In the genomic region with DNA sequence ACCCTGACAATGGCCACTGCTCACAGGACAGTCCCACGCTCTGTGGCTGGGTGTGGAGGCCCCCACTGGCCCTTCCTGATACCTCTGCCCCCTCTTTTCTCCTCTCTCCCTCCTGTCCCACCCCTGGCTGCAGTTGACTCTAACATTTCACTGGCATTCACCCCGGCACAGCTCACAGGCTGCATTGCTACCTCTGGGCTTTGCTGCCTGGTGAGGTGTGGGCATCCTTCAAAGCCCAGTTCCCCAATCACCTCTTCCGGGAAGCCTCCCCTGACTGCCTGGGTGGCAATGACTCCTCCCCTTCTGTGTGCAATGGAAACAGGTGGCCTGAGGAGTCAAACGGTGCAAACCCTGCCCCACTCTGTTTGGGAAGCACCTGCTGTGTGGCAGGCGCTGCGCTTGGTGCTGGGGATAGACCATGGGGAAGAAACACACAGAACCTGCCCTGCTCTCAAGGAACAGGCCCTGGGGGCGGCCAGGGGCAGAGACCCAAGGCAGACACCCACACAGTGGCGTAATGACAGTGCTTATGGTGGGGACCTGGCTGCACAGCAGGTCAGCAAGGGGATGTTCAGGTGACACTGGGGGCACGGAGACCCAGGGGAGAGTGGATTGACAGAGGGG, we compare ENCODE assay signal across 17 cellular contexts. TPM values are rescaled to one million over a fixed set of nuclear protein-coding genes. Genes with fewer than 3 reads are reported as not detected.
DNase-seq lines count a peak whose midpoint lies in the region; ATAC-seq, FAIRE-seq and TF ChIP-seq lines count a peak whose summit lies in the region.
"Had no signal": no experiment of that assay in that cellular context is flagged by ENCODE, and none has a peak within 500 bp of the region (broad histone marks: within the 10 kb centered on the region; RNA-seq: fewer than 3 reads in every experiment).

No MANE protein-coding gene starts in this region.

- TF ChIP-seq CTCF in GM23338 (conservative IDR thresholded peaks at IDR 0.05; ENCODE audit: low read depth in 2 of 2) (no peak), body of pancreas (IDR thresholded peaks at IDR 0.05) (no peak), pancreas (IDR thresholded peaks at IDR 0.05) (no peak)

- no peaks in the 10 kb centered on the region for H3K9me2 ChIP-seq in GM23338 (ENCODE audit: insufficient read depth)

- H3K27ac Mint-ChIP-seq in GM23338: 0 out of 2 replicates have a peak overlapping the region, but pooled peaks have one; percentile 26
- H3K27ac Mint-ChIP-seq: activated T-helper 1 cell treated with anti-CD3 and anti-CD28 coated beads, Interleukin-12 subunit alpha, Interleukin-12 subunit beta, Interleukin-2, Interleukin-4 antibody, amounts not matched to agents 30 ng/mL and 10 ng/mL and 1 ng/mL, durations not matched to agents 14 hours and 24 hours and 36 hours had no signal

- H3K36me3 ChIP-seq in GM23338 (ENCODE audit: insufficient read depth) (no peaks in the 10 kb centered on the region), body of pancreas (replicated peaks in 1 of 2; ENCODE audit: insufficient read depth in 1 of 2, low read depth in 2 of 2) (no peaks in the 10 kb centered on the region), pancreas (no peaks in the 10 kb centered on the region)

- H3K9me3 Mint-ChIP-seq in GM23338: peaks cover 8% of the 10 kb centered on the region
- H3K9me3 Mint-ChIP-seq: activated T-helper 1 cell treated with anti-CD3 and anti-CD28 coated beads, Interleukin-12 subunit alpha, Interleukin-12 subunit beta, Interleukin-2, Interleukin-4 antibody, amounts not matched to agents 30 ng/mL and 10 ng/mL and 1 ng/mL, durations not matched to agents 14 hours and 24 hours and 36 hours had no signal

- H3K4me1 ChIP-seq in GM23338 (ENCODE audit: insufficient read depth) (no peaks in the 10 kb centered on the region; the same call in 1 of the 2 replicates), body of pancreas (peaks cover 79% of the 10 kb centered on the region), pancreas (peaks cover 0 to 2% (median 0%) of the 10 kb centered on the region in 3 donors)

- peak in 1 of 3 donors; percentile 17 for TF ChIP-seq POLR2A in body of pancreas (IDR thresholded peaks at IDR 0.05)
- TF ChIP-seq POLR2A in erythroblast (IDR thresholded peaks at IDR 0.05; ENCODE audit: low read length): no peak

- peaks cover 5% of the 10 kb centered on the region; the same call in 1 of the 3 replicates for H3K36me3 Mint-ChIP-seq in GM23338 (ENCODE audit: low read depth)

- no peak overlapping the region for H3K4me2 ChIP-seq in GM23338
- H3K4me2 ChIP-seq: smooth muscle cell had no signal

- H3K9me3 ChIP-seq in body of pancreas (no peaks in the 10 kb centered on the region), pancreas (no peaks in the 10 kb centered on the region)

- H3K4me1 Mint-ChIP-seq in GM23338: peaks cover 26% of the 10 kb centered on the region

- FAIRE-seq in pancreas (lab: Jason Lieb, UNC): no peak

- DNase-seq in NCI-H1417 (lab: John Stamatoyannopoulos, UW) (peak in 2 of 3 experiments; percentile 12 to 13), NCI-H1417 treated with DMSO at 0.1 percent for 48 hours (lab: John Stamatoyannopoulos, UW) (no peak), GM23338 (ENCODE audit: low spot score) (no peak), body of pancreas (peak in 1 of 4 donors; percentile 11), pancreas (peak in 1 of 6 donors; percentile 43), AML-193 (lab: John Stamatoyannopoulos, UW) (no peak), erythroblast (lab: John Stamatoyannopoulos, UW) (no peak)
- DNase-seq: activated CD4-positive, CD25-positive, alpha-beta regulatory T cell; effector CD4-positive, alpha-beta T cell; glutamatergic neuron; NCI-H1048; NCI-H526 treated with DMSO at 0.1 percent for 48 hours; stimulated activated CD8-positive, alpha-beta memory T cell treated with anti-CD3 and anti-CD28 coated beads, Interleukin-4, amount 100 ng/mL, for 48 hours had no signal

- H3K79me2 ChIP-seq in GM23338 (replicated peaks; ENCODE audit: insufficient read depth): no peaks in the 10 kb centered on the region

- H3K27me3 ChIP-seq in GM23338 (ENCODE audit: insufficient read depth) (no peaks in the 10 kb centered on the region), body of pancreas (no peaks in the 10 kb centered on the region), pancreas (no peaks in the 10 kb centered on the region)

- intact Hi-C loops in body of pancreas (cut with DNase I) (loop anchor here (10.0 kb wide), 1 partner anchor 88 kb away; no protein-coding TSS in a partner anchor), pancreas (cut with DNase I) (no loop called here)

- no peak for ATAC-seq in GM23338
- no peak for ATAC-seq in body of pancreas
- ATAC-seq in pancreas: no peak
- ATAC-seq in GM21737 (IDR thresholded peaks at IDR 0.05; ENCODE audit: unreplicated experiment): no peak

- H2AFZ ChIP-seq in GM23338: no peak overlapping the region

- H3F3A ChIP-seq in GM23338 (replicated peaks; ENCODE audit: low read depth): no peaks in the 10 kb centered on the region

- H3K27me3 Mint-ChIP-seq in GM23338 (ENCODE audit: insufficient read depth, low read depth, poor library complexity): peaks cover 22% of the 10 kb centered on the region

- no peak overlapping the region for H3K4me3 Mint-ChIP-seq in GM23338
- H3K4me3 Mint-ChIP-seq: activated T-helper 1 cell treated with anti-CD3 and anti-CD28 coated beads, Interleukin-12 subunit alpha, Interleukin-12 subunit beta, Interleukin-2, Interleukin-4 antibody, amounts not matched to agents 30 ng/mL and 10 ng/mL and 1 ng/mL, durations not matched to agents 14 hours and 24 hours and 36 hours had no signal

- no peaks in the 10 kb centered on the region for H4K20me1 ChIP-seq in GM23338 (replicated peaks; ENCODE audit: insufficient read depth)

- 52 to 59% methylated on average over 9 of the region's 9 CpGs for WGBS in body of pancreas, 2 donors
- WGBS in pancreas, 2 donors: 61 to 62% methylated on average over 9 of the region's 9 CpGs

- no peak overlapping the region for H3K27ac ChIP-seq in GM23338 (ENCODE audit: low read depth)
- peak overlapping the region; percentile 18 to 96 (median 94) for H3K27ac ChIP-seq in body of pancreas
- H3K27ac ChIP-seq in pancreas: peak overlapping the region; percentile 84 to 91 (median 90)
- H3K27ac ChIP-seq: 22Rv1 had no signal

- H3K4me3 ChIP-seq in GM23338: no peak overlapping the region
- no peak overlapping the region for H3K4me3 ChIP-seq in body of pancreas
- H3K4me3 ChIP-seq in pancreas: no peak overlapping the region
- H3K4me3 ChIP-seq: smooth muscle cell had no signal

TF ChIP-seq in GM23338, 12 proteins besides CTCF, POLR2A, EP300 and RAD21 (continues in another document):
- TF ChIP-seq ZNF114 (CRISPR knock-in tag; IDR thresholded peaks at IDR 0.05): no peak
- TF ChIP-seq ETS1 (IDR thresholded peaks at IDR 0.05): no peak
- no peak for TF ChIP-seq ZNF331 (CRISPR knock-in tag; IDR thresholded peaks at IDR 0.05; ENCODE audit: low read depth)
- no peak for TF ChIP-seq EZH2 (IDR thresholded peaks at IDR 0.05; ENCODE audit: low read depth, unreplicated experiment)
- TF ChIP-seq CREB1 (CRISPR knock-in tag; IDR thresholded peaks at IDR 0.05; ENCODE audit: low read depth): no peak
- TF ChIP-seq POLR2AphosphoS5 (IDR thresholded peaks at IDR 0.05; ENCODE audit: low read depth): no peak
- TF ChIP-seq JUNB (IDR thresholded peaks at IDR 0.05; ENCODE audit: unreplicated experiment): no peak
- TF ChIP-seq, protein P1, sequence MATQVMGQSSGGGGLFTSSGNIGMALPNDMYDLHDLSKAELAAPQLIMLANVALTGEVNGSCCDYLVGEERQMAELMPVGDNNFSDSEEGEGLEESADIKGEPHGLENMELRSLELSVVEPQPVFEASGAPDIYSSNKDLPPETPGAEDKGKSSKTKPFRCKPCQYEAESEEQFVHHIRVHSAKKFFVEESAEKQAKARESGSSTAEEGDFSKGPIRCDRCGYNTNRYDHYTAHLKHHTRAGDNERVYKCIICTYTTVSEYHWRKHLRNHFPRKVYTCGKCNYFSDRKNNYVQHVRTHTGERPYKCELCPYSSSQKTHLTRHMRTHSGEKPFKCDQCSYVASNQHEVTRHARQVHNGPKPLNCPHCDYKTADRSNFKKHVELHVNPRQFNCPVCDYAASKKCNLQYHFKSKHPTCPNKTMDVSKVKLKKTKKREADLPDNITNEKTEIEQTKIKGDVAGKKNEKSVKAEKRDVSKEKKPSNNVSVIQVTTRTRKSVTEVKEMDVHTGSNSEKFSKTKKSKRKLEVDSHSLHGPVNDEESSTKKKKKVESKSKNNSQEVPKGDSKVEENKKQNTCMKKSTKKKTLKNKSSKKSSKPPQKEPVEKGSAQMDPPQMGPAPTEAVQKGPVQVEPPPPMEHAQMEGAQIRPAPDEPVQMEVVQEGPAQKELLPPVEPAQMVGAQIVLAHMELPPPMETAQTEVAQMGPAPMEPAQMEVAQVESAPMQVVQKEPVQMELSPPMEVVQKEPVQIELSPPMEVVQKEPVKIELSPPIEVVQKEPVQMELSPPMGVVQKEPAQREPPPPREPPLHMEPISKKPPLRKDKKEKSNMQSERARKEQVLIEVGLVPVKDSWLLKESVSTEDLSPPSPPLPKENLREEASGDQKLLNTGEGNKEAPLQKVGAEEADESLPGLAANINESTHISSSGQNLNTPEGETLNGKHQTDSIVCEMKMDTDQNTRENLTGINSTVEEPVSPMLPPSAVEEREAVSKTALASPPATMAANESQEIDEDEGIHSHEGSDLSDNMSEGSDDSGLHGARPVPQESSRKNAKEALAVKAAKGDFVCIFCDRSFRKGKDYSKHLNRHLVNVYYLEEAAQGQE (IDR thresholded peaks at IDR 0.05; ENCODE audit: unreplicated experiment): no peak
- TF ChIP-seq EZH2phosphoT487 (IDR thresholded peaks at IDR 0.05; ENCODE audit: unreplicated experiment): no peak
- TF ChIP-seq NANOG (IDR thresholded peaks at IDR 0.05; ENCODE audit: borderline replicate concordance): no peak
- no peak for TF ChIP-seq STAT1 (IDR thresholded peaks at IDR 0.05; ENCODE audit: unreplicated experiment)

RNA-seq across cellular contexts. Expression of gene POFUT2, which starts 39.3 kb away (rescaled TPM):
- total RNA-seq in GM23338 (2014; rRNA removed; shearing (Covaris generic)): 34.5 and 36.2 TPM in 2 replicates
- 10.9 and 12.1 TPM in 2 replicates for polyA plus RNA-seq in GM23338 (2016; fragmentation: Nextera tagmentation; extraction: Ambion mirVana)
- 10 to 100 TPM; 16.3 to 46.1 TPM for total RNA-seq in body of pancreas
- total RNA-seq in pancreas: 10 to 100 TPM; 10.1 to 22.5 (median 13.5) TPM
- 10 to 100 TPM; 42.5 to 46.9 TPM for polyA plus RNA-seq in pancreas

Comparison
In these comparisons a context has a peak if more than half of its experiments do, and no peak if none do; other contexts are left out.
1. DNase-seq: peak in NCI-H1417 (2 of 3); none in NCI-H1417 treated with DMSO at 0.1 percent for 48 hours (single experiment), GM23338 (single experiment), AML-193 (0 of 2) and erythroblast (0 of 2).